Comparison of ENCODE assay signal across 8 cellular contexts in genomic region chr7:73521636-73522080, GRCh38. TPM values are rescaled to one million over a fixed set of nuclear protein-coding genes. Genes with fewer than 3 reads are reported as not detected.
DNase-seq lines count a peak whose midpoint lies in the region; ATAC-seq, FAIRE-seq and TF ChIP-seq lines count a peak whose summit lies in the region.

No MANE protein-coding gene starts in this region.

- H3K27me3 ChIP-seq in ovary: no peaks in the 10 kb centered on the region

- H3K4me1 Mint-ChIP-seq in activated CD8-positive, alpha-beta T cell treated with anti-CD3 and anti-CD28 coated beads, Interleukin-2, amount 10 ng/mL, durations not matched to agents 7 days and 5 days (ENCODE audit: low read depth): peaks cover 61% of the 10 kb centered on the region
- H3K4me1 Mint-ChIP-seq in glutamatergic neuron (ENCODE audit: low read depth, unreplicated experiment): peaks cover 18% of the 10 kb centered on the region

- H3K9me3 Mint-ChIP-seq in activated CD8-positive, alpha-beta T cell treated with anti-CD3 and anti-CD28 coated beads, Interleukin-2, amount 10 ng/mL, durations not matched to agents 7 days and 5 days (ENCODE audit: insufficient read depth): no peaks in the 10 kb centered on the region
- peaks cover 14% of the 10 kb centered on the region for H3K9me3 Mint-ChIP-seq in glutamatergic neuron (ENCODE audit: unreplicated experiment)

- no peak for TF ChIP-seq EP300 in ovary (IDR thresholded peaks at IDR 0.05)

- no peak for TF ChIP-seq CTCF in glutamatergic neuron (IDR thresholded peaks at IDR 0.05; ENCODE audit: partially characterized antibody, unreplicated experiment)
- no peak for TF ChIP-seq CTCF in ovary (IDR thresholded peaks at IDR 0.05)

- DNase-seq in activated T-cell treated with anti-CD3 and anti-CD28 coated beads for 48 hours (ENCODE audit: low read depth) (peak; percentile 66), activated T-cell treated with anti-CD3 and anti-CD28 coated beads for 4 hours (no peak), HuH-7 (ENCODE audit: low spot score) (peak; percentile 56), glutamatergic neuron (peak; percentile 63), ovary (no peak), HTR-8/SVneo (ENCODE audit: insufficient read length, low spot score) (no peak)
- DNase-seq in activated CD8-positive, alpha-beta T cell treated with anti-CD3 and anti-CD28 coated beads, Interleukin-2, amount 10 ng/mL, durations not matched to agents 7 days and 5 days: no peak

- H3K4me3 Mint-ChIP-seq in activated CD8-positive, alpha-beta T cell treated with anti-CD3 and anti-CD28 coated beads, Interleukin-2, amount 10 ng/mL, durations not matched to agents 7 days and 5 days: peak overlapping the region; percentile 96
- no peak overlapping the region for H3K4me3 Mint-ChIP-seq in glutamatergic neuron (ENCODE audit: unreplicated experiment)

- peak overlapping the region; percentile 75 for H3K4me3 ChIP-seq in ovary

- no peaks in the 10 kb centered on the region for H3K36me3 ChIP-seq in ovary

- POLR2A ChIA-PET in activated CD8-positive, alpha-beta T cell treated with anti-CD3 and anti-CD28 coated beads, Interleukin-2, amount 10 ng/mL, durations not matched to agents 7 days and 5 days (lab: Charles Lee): interaction anchor here (1.0 to 5.0 kb wide), 9 partner anchors 11 to 217 kb away, joined by 3 to 50 read pairs (median 4); partner anchors contain the start of genes ABHD11, BCL7B and TBL2

- intact Hi-C loops in ovary (cut with DNase I): loop anchor here in 1 of 4 donors (10.0 kb wide), 1 partner anchor 53 kb away; the partner anchor contains the start of gene TBL2

- TF ChIP-seq POLR2A in ovary (IDR thresholded peaks at IDR 0.05): no peak

- H3K27me3 Mint-ChIP-seq in activated CD8-positive, alpha-beta T cell treated with anti-CD3 and anti-CD28 coated beads, Interleukin-2, amount 10 ng/mL, durations not matched to agents 7 days and 5 days (ENCODE audit: low read depth): no peaks in the 10 kb centered on the region
- H3K27me3 Mint-ChIP-seq in glutamatergic neuron (ENCODE audit: unreplicated experiment): peaks cover 10% of the 10 kb centered on the region

- H3K27ac Mint-ChIP-seq in activated CD8-positive, alpha-beta T cell treated with anti-CD3 and anti-CD28 coated beads, Interleukin-2, amount 10 ng/mL, durations not matched to agents 7 days and 5 days: peak overlapping the region; percentile 77
- no peak overlapping the region for H3K27ac Mint-ChIP-seq in glutamatergic neuron (ENCODE audit: unreplicated experiment)

- 0 to 1% (median 1%) methylated on average over 23 to 55 of the region's 55 CpGs for WGBS in ovary, 3 donors

- no peak for FAIRE-seq in HTR-8/SVneo (lab: Jason Lieb, UNC)

- CTCF ChIA-PET in activated CD8-positive, alpha-beta T cell treated with anti-CD3 and anti-CD28 coated beads, Interleukin-2, amount 10 ng/mL, durations not matched to agents 7 days and 5 days (lab: Charles Lee): interaction anchor here (0.8 to 1.6 kb wide), 11 partner anchors 16 to 214 kb away, joined by 3 to 5 read pairs (median 3); partner anchors contain the start of gene TBL2

- peak; percentile 46 for ATAC-seq in GM21717 (IDR thresholded peaks at IDR 0.05; ENCODE audit: unreplicated experiment)
- ATAC-seq in activated CD8-positive, alpha-beta T cell treated with anti-CD3 and anti-CD28 coated beads, Interleukin-2, amount 10 ng/mL, durations not matched to agents 7 days and 5 days: peak; percentile 40

- no peaks in the 10 kb centered on the region for H3K9me3 ChIP-seq in ovary

- peaks cover 12% of the 10 kb centered on the region for H3K4me1 ChIP-seq in ovary (ENCODE audit: insufficient read depth)

- peaks cover 44% of the 10 kb centered on the region for H3K36me3 Mint-ChIP-seq in activated CD8-positive, alpha-beta T cell treated with anti-CD3 and anti-CD28 coated beads, Interleukin-2, amount 10 ng/mL, durations not matched to agents 7 days and 5 days (ENCODE audit: low read depth)
- H3K36me3 Mint-ChIP-seq in glutamatergic neuron (ENCODE audit: unreplicated experiment): no peaks in the 10 kb centered on the region

- H3K27ac ChIP-seq in ovary: peak overlapping the region; percentile 86 to 96

RNA-seq across cellular contexts. Expression of gene BAZ1B, which starts 0.4 kb away (rescaled TPM):
- total RNA-seq in activated CD8-positive, alpha-beta T cell treated with anti-CD3 and anti-CD28 coated beads, Interleukin-2, amount 10 ng/mL, durations not matched to agents 7 days and 5 days: 100 to 1,000 TPM; 111 to 112 TPM
- total RNA-seq in glutamatergic neuron (ENCODE audit: unreplicated experiment) (108 TPM), ovary (10 to 100 TPM; 37.6 to 89.7 (median 63.3) TPM)
- 10 to 100 TPM; 33.4 to 54.6 TPM for polyA plus RNA-seq in ovary

RNA-seq across cellular contexts. Expression of gene BCL7B, which starts 35.8 kb away (rescaled TPM):
- total RNA-seq in activated CD8-positive, alpha-beta T cell treated with anti-CD3 and anti-CD28 coated beads, Interleukin-2, amount 10 ng/mL, durations not matched to agents 7 days and 5 days: 10 to 100 TPM; 76.8 to 80.8 TPM
- total RNA-seq in glutamatergic neuron (ENCODE audit: unreplicated experiment) (34.0 TPM), ovary (10 to 100 TPM; 29.5 to 52.4 (median 34.0) TPM)
- polyA plus RNA-seq in ovary: 10 to 100 TPM; 31.8 to 44.8 TPM

RNA-seq across cellular contexts. Expression of gene TBL2, which starts 56.7 kb away (rescaled TPM):
- 10 to 100 TPM; 26.1 to 26.4 TPM for total RNA-seq in activated CD8-positive, alpha-beta T cell treated with anti-CD3 and anti-CD28 coated beads, Interleukin-2, amount 10 ng/mL, durations not matched to agents 7 days and 5 days
- total RNA-seq in glutamatergic neuron (ENCODE audit: unreplicated experiment) (23.8 TPM), ovary (10 to 100 TPM; 32.7 to 47.3 (median 42.5) TPM)
- 10 to 100 TPM; 26.6 to 28.9 TPM for polyA plus RNA-seq in ovary

Comparison
In these comparisons a context has a peak if more than half of its experiments do, and no peak if none do; other contexts are left out.
1. DNase-seq: peak in activated T-cell treated with anti-CD3 and anti-CD28 coated beads for 48 hours (single experiment), HuH-7 (single experiment) and glutamatergic neuron (single experiment); none in activated T-cell treated with anti-CD3 and anti-CD28 coated beads for 4 hours (single experiment), activated CD8-positive, alpha-beta T cell treated with anti-CD3 and anti-CD28 coated beads, Interleukin-2, amount 10 ng/mL, durations not matched to agents 7 days and 5 days (single experiment), ovary (0 of 5) and HTR-8/SVneo (single experiment).